ENCODE assay signal across 24 cellular contexts in genomic region chr7:74300951-74301350, GRCh38.
"Had no signal": no experiment of that assay in that cellular context is flagged by ENCODE, and none has a peak within 500 bp of the region (broad histone marks: within the 10 kb centered on the region; RNA-seq: fewer than 3 reads in every experiment).

No MANE protein-coding gene starts in this region.

- H3K27me3 ChIP-seq: dorsolateral prefrontal cortex, heart right ventricle had no signal

- H3K4me3 ChIP-seq: coronary artery, dorsolateral prefrontal cortex, esophagus squamous epithelium, gastrocnemius medialis, heart right ventricle, left lung, lower lobe of right lung, mucosa of descending colon had no signal

- H3K27ac ChIP-seq: coronary artery, epithelial cell of prostate, esophagus squamous epithelium, gastrocnemius medialis, heart right ventricle, left lung, lower lobe of right lung had no signal

- H3K4me1 ChIP-seq: gastrocnemius medialis had no signal

- H3K4me1 Mint-ChIP-seq: mesothelial cell of epicardium had no signal

- H3K27ac Mint-ChIP-seq: mesothelial cell of epicardium had no signal

- DNase-seq: dermis blood vessel endothelial cell; dorsolateral prefrontal cortex; effector CD4-positive, alpha-beta T cell; effector memory CD4-positive, alpha-beta T cell; erythroblast; esophagus squamous epithelium; foreskin fibroblast; foreskin melanocyte; gastrocnemius medialis; glutamatergic neuron; head of caudate nucleus; heart right ventricle; hippocampal formation; left cardiac atrium; left lung; left ventricle myocardium superior; lower lobe of right lung; mesenchymal stem cell; mucosa of descending colon; naive B cell had no signal

- ATAC-seq: esophagus mucosa, gastrocnemius medialis, heart right ventricle, left cardiac atrium, left lung, left ventricle myocardium superior, lower lobe of right lung, mucosa of descending colon had no signal

- H3K36me3 Mint-ChIP-seq: naive B cell had no signal

- H3K4me3 Mint-ChIP-seq: mesothelial cell of epicardium, naive B cell had no signal

- H3K9me3 ChIP-seq: esophagus squamous epithelium, gastrocnemius medialis, left lung, lower lobe of right lung, mucosa of descending colon had no signal

- H3K36me3 ChIP-seq: esophagus squamous epithelium, gastrocnemius medialis, heart right ventricle, left lung, lower lobe of right lung had no signal

- H3K9me3 Mint-ChIP-seq: mesothelial cell of epicardium, naive B cell had no signal
